10 cellular contexts compared by ENCODE assay signal in genomic region chr2:166410828-166411472, GRCh38. TPM values are rescaled to one million over a fixed set of nuclear protein-coding genes. Genes with fewer than 3 reads are reported as not detected.
DNase-seq lines count a peak whose midpoint lies in the region; TF ChIP-seq lines count a peak whose summit lies in the region.
"Had no signal": no experiment of that assay in that cellular context is flagged by ENCODE, and none has a peak within 500 bp of the region (broad histone marks: within the 10 kb centered on the region; RNA-seq: fewer than 3 reads in every experiment).

No MANE protein-coding gene starts in this region.

- H3K27me3 Mint-ChIP-seq in Calu3 (ENCODE audit: unreplicated experiment) (no peaks in the 10 kb centered on the region), nephron (ENCODE audit: low read depth) (no peaks in the 10 kb centered on the region)

- CTCF ChIA-PET in Calu3 (lab: Charles Lee) = interaction anchor here (0.7 to 1.2 kb wide), 2 partner anchors 25 to 283 kb away, joined by 3 read pairs; partner anchors contain the start of gene SCN1A

- H3K4me3 Mint-ChIP-seq in Calu3 (ENCODE audit: low read depth, unreplicated experiment) (no peak overlapping the region), nephron (peak overlapping the region in 1 of 3 experiments; percentile 23)

- H3K36me3 Mint-ChIP-seq in Calu3 (ENCODE audit: insufficient read depth, unreplicated experiment) = no peaks in the 10 kb centered on the region
- no peaks in the 10 kb centered on the region for H3K36me3 Mint-ChIP-seq in nephron (ENCODE audit: low read depth)

- H3K4me1 Mint-ChIP-seq in Calu3 (ENCODE audit: low read depth, unreplicated experiment) (peaks cover 8% of the 10 kb centered on the region), nephron (peaks cover 10% of the 10 kb centered on the region)

- TF ChIP-seq CTCF in Calu3 (IDR thresholded peaks at IDR 0.05; ENCODE audit: unreplicated experiment) = no peak
- no peak for TF ChIP-seq CTCF in nephron (IDR thresholded peaks at IDR 0.05; ENCODE audit: unreplicated experiment in 3 of 3)

- no TSS peak for BruUV-seq in Calu3 (replicated peaks; lab: Mats Ljungman, UMichigan)

- DNase-seq in Calu3 = no peak
- DNase-seq in NCI-H2227 treated with DMSO at 0.1 percent for 48 hours (lab: John Stamatoyannopoulos, UW) = peak; percentile 65
- DNase-seq in dedifferentiated amniotic fluid mesenchymal stem cell (ENCODE audit: extremely low spot score) = peak; percentile 79
- DNase-seq in epidermal melanocyte (ENCODE audit: insufficient read length, low spot score) = no peak
- DNase-seq in T1000 (lab: John Stamatoyannopoulos, UW) = no peak
- DNase-seq in HuH-7.5 (ENCODE audit: low spot score) = no peak
- no peak for DNase-seq in NCI-H2196 treated with DMSO at 0.1 percent for 48 hours (lab: John Stamatoyannopoulos, UW; ENCODE audit: unreplicated experiment)
- DNase-seq: NCI-H524 treated with DMSO at 0.1 percent for 48 hours, pancreas had no signal

- no peaks in the 10 kb centered on the region for H3K9me3 Mint-ChIP-seq in Calu3 (ENCODE audit: low read depth, unreplicated experiment)
- no peaks in the 10 kb centered on the region for H3K9me3 Mint-ChIP-seq in nephron

- intact Hi-C loops in Calu3 (cut with micrococcal nuclease; ENCODE audit: unreplicated experiment) = no loop called here

- peak overlapping the region; percentile 56 for H3K27ac Mint-ChIP-seq in Calu3 (ENCODE audit: unreplicated experiment)
- H3K27ac Mint-ChIP-seq in nephron = peak overlapping the region; percentile 74 to 90 (median 87)

RNA-seq across cellular contexts. Expression of gene SCN9A, which starts 35.2 kb away (rescaled TPM):
- total RNA-seq in Calu3 (2022) = 6.1 and 8.5 TPM in 2 replicates

Comparison
In these comparisons a context has a peak if more than half of its experiments do, and no peak if none do; other contexts are left out.
1. DNase-seq: peak in NCI-H2227 treated with DMSO at 0.1 percent for 48 hours (single experiment) and dedifferentiated amniotic fluid mesenchymal stem cell (single experiment); none in Calu3 (single experiment), epidermal melanocyte (single experiment), T1000 (single experiment), HuH-7.5 (single experiment) and NCI-H2196 treated with DMSO at 0.1 percent for 48 hours (single experiment).